ENCODE assay signal across 8 cellular contexts in the genomic region with DNA sequence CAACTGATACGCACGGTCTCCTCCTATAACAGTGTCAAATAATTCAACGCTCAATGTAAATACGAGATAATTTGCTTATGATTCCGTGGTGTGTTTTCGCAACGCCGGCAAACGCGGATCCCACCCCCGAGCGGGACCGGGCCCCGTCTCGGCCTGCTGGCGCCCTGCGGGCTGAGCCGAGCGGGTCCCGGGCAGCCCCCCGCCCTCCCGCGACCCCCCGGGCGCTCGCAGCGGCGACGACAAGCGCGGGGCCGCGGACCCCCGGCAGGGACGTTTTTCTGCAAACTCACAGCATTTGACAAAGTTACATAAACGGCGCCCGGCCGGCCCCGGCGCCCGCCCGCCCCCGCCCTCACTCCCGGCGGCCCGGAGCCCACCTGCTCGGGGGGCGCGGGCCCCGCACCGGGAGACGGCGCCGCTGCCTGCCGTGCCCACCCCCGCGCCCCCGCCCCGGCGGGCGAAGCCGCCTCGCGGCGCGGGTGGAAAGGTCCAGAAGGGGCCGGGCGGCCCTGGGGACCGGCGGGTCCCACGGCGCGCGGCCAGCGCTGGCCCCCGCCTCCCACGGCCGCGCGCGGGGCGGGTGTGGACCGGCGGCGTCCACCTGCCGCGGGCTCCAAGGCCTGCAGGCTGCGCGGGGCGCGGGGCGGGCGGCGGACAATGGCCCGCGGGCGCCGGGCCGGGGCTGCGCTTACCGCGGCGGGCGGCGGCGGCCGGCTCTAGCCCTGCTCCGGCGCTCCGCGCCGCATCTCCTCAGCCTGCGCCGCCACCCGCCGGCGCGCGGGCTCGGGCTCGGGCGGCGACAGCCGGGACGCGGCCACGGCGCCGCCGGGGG. TPM values are rescaled to one million over a fixed set of nuclear protein-coding genes. Genes with fewer than 3 reads are reported as not detected.
DNase-seq lines count a peak whose midpoint lies in the region; TF ChIP-seq lines count a peak whose summit lies in the region.

No MANE protein-coding gene starts in this region.

- H3K9me3 ChIP-seq in Karpas-422 (ENCODE audit: low read length) (no peaks in the 10 kb centered on the region), ascending aorta (no peaks in the 10 kb centered on the region), liver (ENCODE audit: control insufficient read depth in 4 of 4, low read length in 3 of 4) (no peaks in the 10 kb centered on the region)

- H3K9ac ChIP-seq in Karpas-422 (ENCODE audit: low read length) (peak overlapping the region; percentile 59), liver (ENCODE audit: low read depth in 1 of 2, low read length in 2 of 2) (peak overlapping the region in 1 of 2 donors; percentile 66)

- DNase-seq in SIG-M5 treated with dmso at 0.1 percent for 504 hours (lab: John Stamatoyannopoulos, UW; ENCODE audit: unreplicated experiment) (peak; percentile 31), SIG-M5 (lab: John Stamatoyannopoulos, UW) (no peak), Karpas-422 (peak; percentile 82), ascending aorta (ENCODE audit: low spot score in 2 of 2) (peak in 1 of 2 donors; percentile 64), T1000 (lab: John Stamatoyannopoulos, UW) (no peak), iPS-NIHi7 (ENCODE audit: extremely low spot score) (no peak)

- peak overlapping the region; percentile 73 for H3K4me2 ChIP-seq in Karpas-422 (ENCODE audit: low read depth, low read length, poor library complexity, severe bottlenecking)

- peaks cover 21% of the 10 kb centered on the region for H3K4me1 ChIP-seq in Karpas-422 (ENCODE audit: low read length)
- peaks cover 0 to 23% of the 10 kb centered on the region in 2 donors for H3K4me1 ChIP-seq in ascending aorta
- peaks cover 1 to 20% (median 11%) of the 10 kb centered on the region in 4 donors for H3K4me1 ChIP-seq in liver (ENCODE audit: control insufficient read depth in 4 of 4, insufficient read depth in 4 of 4, low read length in 3 of 4)

- peaks cover 5% of the 10 kb centered on the region; the same call in 1 of the 2 replicates for H3K79me2 ChIP-seq in Karpas-422 (ENCODE audit: low read length)

- no peak overlapping the region for H2AFZ ChIP-seq in Karpas-422 (ENCODE audit: low read length)

- no peaks in the 10 kb centered on the region for H3K27me3 ChIP-seq in Karpas-422 (ENCODE audit: low read length)
- H3K27me3 ChIP-seq in ascending aorta = no peaks in the 10 kb centered on the region
- H3K27me3 ChIP-seq in liver (ENCODE audit: control insufficient read depth in 4 of 4, insufficient read depth in 4 of 4, low read length in 3 of 4) = no peaks in the 10 kb centered on the region

- TF ChIP-seq CTCF in ascending aorta (IDR thresholded peaks at IDR 0.05) = no peak
- TF ChIP-seq CTCF in liver (IDR thresholded peaks at IDR 0.05; ENCODE audit: low read depth, low read length, missing input control) = no peak

- no peak for TF ChIP-seq RAD21 in liver (IDR thresholded peaks at IDR 0.05)

- no peak overlapping the region for H3K27ac ChIP-seq in Karpas-422 (ENCODE audit: low read length)
- H3K27ac ChIP-seq in ascending aorta = no peak overlapping the region
- no peak overlapping the region for H3K27ac ChIP-seq in liver (ENCODE audit: low read depth in 1 of 2, low read length in 2 of 2)
- H3K27ac ChIP-seq in temporal lobe (ENCODE audit: low read depth, low read length) = peak overlapping the region; percentile 76

- WGBS in liver = under 1% methylated on average over 131 of the region's 131 CpGs

- H4K20me1 ChIP-seq in Karpas-422 (ENCODE audit: insufficient read depth, low read depth, low read length) = peaks cover 37% of the 10 kb centered on the region

- intact Hi-C loops in ascending aorta (cut with DNase I) = loop anchor here (2.0 to 5.0 kb wide), 9 partner anchors 71 to 1167 kb away; a partner anchor contains a TSS

- H3K9me2 ChIP-seq in Karpas-422 (replicated peaks; ENCODE audit: insufficient read depth, low read length) = no peaks in the 10 kb centered on the region

- no peaks in the 10 kb centered on the region for H3K36me3 ChIP-seq in Karpas-422 (ENCODE audit: insufficient read depth, low read length)
- no peaks in the 10 kb centered on the region for H3K36me3 ChIP-seq in ascending aorta
- H3K36me3 ChIP-seq in liver (ENCODE audit: control insufficient read depth in 4 of 4, insufficient read depth in 3 of 4, low read depth in 1 of 4, low read length in 3 of 4) = no peaks in the 10 kb centered on the region

- H3K4me3 ChIP-seq in Karpas-422 (ENCODE audit: low read length) (peak overlapping the region; percentile 65), ascending aorta (peak overlapping the region; percentile 85 to 93), liver (ENCODE audit: low read depth in 1 of 3, low read length in 3 of 3) (peak overlapping the region; percentile 66 to 98 (median 71))

TF ChIP-seq in liver, 16 proteins besides CTCF, POLR2A, EP300 and RAD21:
- TF ChIP-seq, protein P1, sequence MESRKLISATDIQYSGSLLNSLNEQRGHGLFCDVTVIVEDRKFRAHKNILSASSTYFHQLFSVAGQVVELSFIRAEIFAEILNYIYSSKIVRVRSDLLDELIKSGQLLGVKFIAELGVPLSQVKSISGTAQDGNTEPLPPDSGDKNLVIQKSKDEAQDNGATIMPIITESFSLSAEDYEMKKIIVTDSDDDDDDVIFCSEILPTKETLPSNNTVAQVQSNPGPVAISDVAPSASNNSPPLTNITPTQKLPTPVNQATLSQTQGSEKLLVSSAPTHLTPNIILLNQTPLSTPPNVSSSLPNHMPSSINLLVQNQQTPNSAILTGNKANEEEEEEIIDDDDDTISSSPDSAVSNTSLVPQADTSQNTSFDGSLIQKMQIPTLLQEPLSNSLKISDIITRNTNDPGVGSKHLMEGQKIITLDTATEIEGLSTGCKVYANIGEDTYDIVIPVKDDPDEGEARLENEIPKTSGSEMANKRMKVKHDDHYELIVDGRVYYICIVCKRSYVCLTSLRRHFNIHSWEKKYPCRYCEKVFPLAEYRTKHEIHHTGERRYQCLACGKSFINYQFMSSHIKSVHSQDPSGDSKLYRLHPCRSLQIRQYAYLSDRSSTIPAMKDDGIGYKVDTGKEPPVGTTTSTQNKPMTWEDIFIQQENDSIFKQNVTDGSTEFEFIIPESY (IDR thresholded peaks at IDR 0.05) = no peak
- TF ChIP-seq JUND (IDR thresholded peaks at IDR 0.05) (no peak), TAF1 (conservative IDR thresholded peaks at IDR 0.05) (no peak), FOXA2 (IDR thresholded peaks at IDR 0.05) (no peak), NR2F2 (IDR thresholded peaks at IDR 0.05) (no peak), EGR1 (IDR thresholded peaks at IDR 0.05; ENCODE audit: low read depth in 2 of 2) (no peak), YY1 (IDR thresholded peaks at IDR 0.05) (no peak), FOXA1 (IDR thresholded peaks at IDR 0.05) (no peak), GABPA (IDR thresholded peaks at IDR 0.05 in 1 of 2, conservative IDR thresholded peaks at IDR 0.05 in 1 of 2) (no peak), RXRA (IDR thresholded peaks at IDR 0.05) (no peak), HNF4G (IDR thresholded peaks at IDR 0.05) (no peak), HNF4A (conservative IDR thresholded peaks at IDR 0.05) (no peak), SP1 (IDR thresholded peaks at IDR 0.05) (no peak)
- TF ChIP-seq, protein P2, sequence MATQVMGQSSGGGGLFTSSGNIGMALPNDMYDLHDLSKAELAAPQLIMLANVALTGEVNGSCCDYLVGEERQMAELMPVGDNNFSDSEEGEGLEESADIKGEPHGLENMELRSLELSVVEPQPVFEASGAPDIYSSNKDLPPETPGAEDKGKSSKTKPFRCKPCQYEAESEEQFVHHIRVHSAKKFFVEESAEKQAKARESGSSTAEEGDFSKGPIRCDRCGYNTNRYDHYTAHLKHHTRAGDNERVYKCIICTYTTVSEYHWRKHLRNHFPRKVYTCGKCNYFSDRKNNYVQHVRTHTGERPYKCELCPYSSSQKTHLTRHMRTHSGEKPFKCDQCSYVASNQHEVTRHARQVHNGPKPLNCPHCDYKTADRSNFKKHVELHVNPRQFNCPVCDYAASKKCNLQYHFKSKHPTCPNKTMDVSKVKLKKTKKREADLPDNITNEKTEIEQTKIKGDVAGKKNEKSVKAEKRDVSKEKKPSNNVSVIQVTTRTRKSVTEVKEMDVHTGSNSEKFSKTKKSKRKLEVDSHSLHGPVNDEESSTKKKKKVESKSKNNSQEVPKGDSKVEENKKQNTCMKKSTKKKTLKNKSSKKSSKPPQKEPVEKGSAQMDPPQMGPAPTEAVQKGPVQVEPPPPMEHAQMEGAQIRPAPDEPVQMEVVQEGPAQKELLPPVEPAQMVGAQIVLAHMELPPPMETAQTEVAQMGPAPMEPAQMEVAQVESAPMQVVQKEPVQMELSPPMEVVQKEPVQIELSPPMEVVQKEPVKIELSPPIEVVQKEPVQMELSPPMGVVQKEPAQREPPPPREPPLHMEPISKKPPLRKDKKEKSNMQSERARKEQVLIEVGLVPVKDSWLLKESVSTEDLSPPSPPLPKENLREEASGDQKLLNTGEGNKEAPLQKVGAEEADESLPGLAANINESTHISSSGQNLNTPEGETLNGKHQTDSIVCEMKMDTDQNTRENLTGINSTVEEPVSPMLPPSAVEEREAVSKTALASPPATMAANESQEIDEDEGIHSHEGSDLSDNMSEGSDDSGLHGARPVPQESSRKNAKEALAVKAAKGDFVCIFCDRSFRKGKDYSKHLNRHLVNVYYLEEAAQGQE (IDR thresholded peaks at IDR 0.05) = no peak
- TF ChIP-seq, protein P3, sequence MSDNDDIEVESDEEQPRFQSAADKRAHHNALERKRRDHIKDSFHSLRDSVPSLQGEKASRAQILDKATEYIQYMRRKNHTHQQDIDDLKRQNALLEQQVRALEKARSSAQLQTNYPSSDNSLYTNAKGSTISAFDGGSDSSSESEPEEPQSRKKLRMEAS (IDR thresholded peaks at IDR 0.05) = no peak
- TF ChIP-seq, protein P4, sequence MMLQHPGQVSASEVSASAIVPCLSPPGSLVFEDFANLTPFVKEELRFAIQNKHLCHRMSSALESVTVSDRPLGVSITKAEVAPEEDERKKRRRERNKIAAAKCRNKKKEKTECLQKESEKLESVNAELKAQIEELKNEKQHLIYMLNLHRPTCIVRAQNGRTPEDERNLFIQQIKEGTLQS (IDR thresholded peaks at IDR 0.05) = no peak

RNA-seq across cellular contexts. Expression of a gene that starts 0.6 kb away (rescaled TPM):
- 8.5 and 16.5 TPM in 2 replicates for total RNA-seq in Karpas-422 (2014; rRNA removed; shearing (Covaris generic); ENCODE audit: low replicate concordance)
- total RNA-seq in ascending aorta (65.7 TPM), liver (10 to 100 TPM in 1 of 2 donors, 1 to 10 TPM in 1; 5.4 to 37.2 TPM), temporal lobe (24.1 TPM)
- 1 to 10 TPM; 2.9 to 3.3 TPM for polyA plus RNA-seq in liver

Comparison
In these comparisons a context has a peak if more than half of its experiments do, and no peak if none do; other contexts are left out.
1. DNase-seq: peak in SIG-M5 treated with dmso at 0.1 percent for 504 hours (single experiment) and Karpas-422 (single experiment); none in SIG-M5 (single experiment), T1000 (single experiment) and iPS-NIHi7 (single experiment).
2. Peak in every context shown above with its lines, with median percentiles within 50 percentile points of each other: H3K4me3 ChIP-seq.